Comparison of ENCODE assay signal across 20 cellular contexts in the genomic region with DNA sequence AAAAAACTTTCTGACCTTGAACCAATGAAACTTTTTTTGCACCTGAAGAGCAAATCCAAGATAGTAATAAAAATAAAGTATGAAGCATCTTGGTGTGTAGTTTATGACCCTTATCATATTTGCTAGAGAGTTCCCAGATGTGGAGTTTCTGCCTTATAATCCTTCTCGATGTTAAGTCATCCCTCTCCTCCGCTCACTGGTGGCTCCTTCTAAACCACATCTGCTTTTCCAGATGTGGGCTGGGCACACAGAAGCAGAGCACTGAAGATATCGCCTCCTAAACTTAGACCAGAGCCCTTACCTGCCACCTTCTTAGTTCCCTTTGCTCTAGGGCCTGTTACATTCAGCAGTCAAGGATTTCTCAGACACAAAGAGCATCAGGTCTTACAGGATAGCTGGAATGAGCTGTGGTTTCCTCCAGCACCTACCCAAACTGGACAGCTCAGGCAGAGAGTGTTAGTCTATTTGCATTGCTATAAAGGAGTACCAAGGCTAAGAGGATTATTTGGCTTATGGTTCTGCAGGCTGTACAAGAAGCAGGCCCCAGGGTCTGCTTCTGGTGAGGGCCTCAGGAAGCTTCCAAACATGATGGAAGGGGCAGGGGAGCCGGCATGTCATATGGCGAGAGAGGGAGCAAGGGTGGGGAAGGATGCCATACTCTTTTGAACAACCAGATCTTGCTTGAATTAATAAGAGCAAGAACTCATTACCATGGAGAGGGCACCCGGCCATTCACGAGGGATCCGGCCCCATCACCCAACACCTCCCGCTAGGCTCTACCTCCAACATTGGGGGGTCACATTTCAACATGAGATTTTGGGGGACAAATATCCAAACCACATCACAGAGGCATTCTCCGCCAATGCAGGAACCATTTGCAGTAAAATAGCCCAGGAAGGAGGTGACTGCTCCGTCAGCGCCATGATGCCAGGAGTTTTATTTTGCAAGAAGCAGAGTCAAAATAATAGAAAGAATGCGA.
"Had no signal": no experiment of that assay in that cellular context is flagged by ENCODE, and none has a peak within 500 bp of the region (broad histone marks: within the 10 kb centered on the region; RNA-seq: fewer than 3 reads in every experiment).

No MANE protein-coding gene starts in this region.

- H3K4me1 Mint-ChIP-seq: activated CD4-positive, alpha-beta T cell treated with anti-CD3 and anti-CD28 coated beads for 36 hours; activated CD8-positive, alpha-beta memory T cell treated with anti-CD3 and anti-CD28 coated beads, Interleukin-2, amount 10 ng/mL, durations not matched to agents 7 days and 5 days; activated naive CD8-positive, alpha-beta T cell treated with anti-CD3 and anti-CD28 coated beads, Interleukin-2, amount 10 ng/mL, durations not matched to agents 7 days and 5 days; natural killer cell had no signal

- H3K36me3 Mint-ChIP-seq: activated CD4-positive, alpha-beta memory T cell treated with anti-CD3 and anti-CD28 coated beads for 36 hours; activated CD8-positive, alpha-beta memory T cell treated with anti-CD3 and anti-CD28 coated beads, Interleukin-2, amount 10 ng/mL, durations not matched to agents 7 days and 5 days; activated naive CD8-positive, alpha-beta T cell treated with anti-CD3 and anti-CD28 coated beads, Interleukin-2, amount 10 ng/mL, durations not matched to agents 7 days and 5 days; natural killer cell had no signal

- H3K27me3 ChIP-seq: body of pancreas, neutrophil, thyroid gland had no signal

- H3K9me3 Mint-ChIP-seq: activated CD4-positive, alpha-beta memory T cell treated with anti-CD3 and anti-CD28 coated beads for 36 hours; activated naive CD8-positive, alpha-beta T cell treated with anti-CD3 and anti-CD28 coated beads, Interleukin-2, amount 10 ng/mL, durations not matched to agents 7 days and 5 days; activated T-helper 2 cell treated with anti-CD3 and anti-CD28 coated beads, Interferon-gamma antibody, Interleukin-2, Interleukin-4, amounts not matched to agents 10 μg/mL and 5 μg/mL and 100 μg/mL, durations not matched to agents 14 hours and 24 hours and 36 hours; natural killer cell had no signal

- H3K4me3 ChIP-seq: body of pancreas, heart right ventricle, lung, thyroid gland had no signal

- H3K27ac ChIP-seq: body of pancreas, heart right ventricle, neutrophil, thyroid gland had no signal

- H3K36me3 ChIP-seq: heart right ventricle, neutrophil, thyroid gland had no signal

- H3K4me3 Mint-ChIP-seq: activated CD4-positive, alpha-beta memory T cell treated with anti-CD3 and anti-CD28 coated beads for 36 hours; activated CD4-positive, alpha-beta T cell treated with anti-CD3 and anti-CD28 coated beads for 36 hours; activated CD8-positive, alpha-beta memory T cell treated with anti-CD3 and anti-CD28 coated beads, Interleukin-2, amount 10 ng/mL, durations not matched to agents 7 days and 5 days; activated naive CD8-positive, alpha-beta T cell treated with anti-CD3 and anti-CD28 coated beads, Interleukin-2, amount 10 ng/mL, durations not matched to agents 7 days and 5 days; natural killer cell; WTC11 had no signal

- DNase-seq: activated CD4-positive, alpha-beta memory T cell treated with anti-CD3 and anti-CD28 coated beads for 36 hours; activated CD4-positive, alpha-beta T cell treated with anti-CD3 and anti-CD28 coated beads for 36 hours; activated CD8-positive, alpha-beta memory T cell treated with anti-CD3 and anti-CD28 coated beads, Interleukin-2, amount 10 ng/mL, durations not matched to agents 7 days and 5 days; activated naive CD4-positive, alpha-beta T cell treated with Interleukin-2 at 50 U/mL for 16 hours; activated naive CD8-positive, alpha-beta T cell treated with anti-CD3 and anti-CD28 coated beads, Interleukin-2, amount 10 ng/mL, durations not matched to agents 7 days and 5 days; activated T-cell treated with anti-CD3 and anti-CD28 coated beads, Interleukin-2, amount 50 U/mL, for 1 hour; body of pancreas; central memory CD4-positive, alpha-beta T cell; cortex of kidney; heart right ventricle; left cardiac atrium; natural killer cell; retina; stimulated activated CD4-positive, alpha-beta T cell treated with anti-CD3 and anti-CD28 coated beads, Interleukin-2, amount 100 ng/mL, for 24 hours; stimulated activated naive CD4-positive, alpha-beta T cell treated with Interleukin-2 at 50 U/mL for 16 hours; thyroid gland had no signal

- ATAC-seq: activated CD4-positive, alpha-beta T cell treated with anti-CD3 and anti-CD28 coated beads for 36 hours; activated CD8-positive, alpha-beta memory T cell treated with anti-CD3 and anti-CD28 coated beads, Interleukin-2, amount 10 ng/mL, durations not matched to agents 7 days and 5 days; body of pancreas; heart right ventricle; left cardiac atrium; natural killer cell; WTC11 had no signal

- H3K4me1 ChIP-seq: body of pancreas, thyroid gland had no signal

- H3K9me3 ChIP-seq: body of pancreas, neutrophil, thyroid gland had no signal
